Comparison of ENCODE assay signal across 15 cellular contexts in genomic region chr5:41893074-41893851, GRCh38. TPM values are rescaled to one million over a fixed set of nuclear protein-coding genes. Genes with fewer than 3 reads are reported as not detected.
DNase-seq lines count a peak whose midpoint lies in the region; ATAC-seq, FAIRE-seq and TF ChIP-seq lines count a peak whose summit lies in the region.
"Had no signal": no experiment of that assay in that cellular context is flagged by ENCODE, and none has a peak within 500 bp of the region (broad histone marks: within the 10 kb centered on the region; RNA-seq: fewer than 3 reads in every experiment).

No MANE protein-coding gene starts in this region.

- peak; percentile 68 for FAIRE-seq in GM19239 (lab: Jason Lieb, UNC)

- H3K27ac ChIP-seq in ascending aorta (no peak overlapping the region), SJCRH30 (no peak overlapping the region), upper lobe of right lung (no peak overlapping the region)
- H3K27ac ChIP-seq: BLaER1 had no signal

- intact Hi-C loops in ascending aorta (cut with DNase I) (no loop called here), upper lobe of right lung (cut with DNase I) (no loop called here)

- CTCF ChIA-PET in GM10248 (lab: Yijun Ruan, JAX) (interaction anchor here (1.3 to 1.7 kb wide), 3 partner anchors 17 to 164 kb away, joined by 3 to 5 read pairs (median 4); no protein-coding TSS in a partner anchor), HEK293T (lab: Yijun Ruan, JAX) (no interaction called here)

- H3K9me3 ChIP-seq in ascending aorta, result no peaks in the 10 kb centered on the region
- no peaks in the 10 kb centered on the region for H3K9me3 ChIP-seq in SJCRH30 (replicated peaks)
- no peaks in the 10 kb centered on the region for H3K9me3 ChIP-seq in upper lobe of right lung
- H3K9me3 ChIP-seq: BLaER1 had no signal

- DNase-seq in GM10248 (ENCODE audit: extremely low spot score) (peak; percentile 15), GM19239 (ENCODE audit: insufficient read length, low spot score) (no peak), HEK293T (ENCODE audit: extremely low spot score) (no peak), ascending aorta (ENCODE audit: low spot score in 2 of 2) (no peak), SJCRH30 (no peak), upper lobe of right lung (no peak)
- DNase-seq: activated naive CD4-positive, alpha-beta T cell treated with anti-CD3 and anti-CD28 coated beads for 36 hours; cerebellar nuclear complex; hypothalamus; nucleus accumbens; Right ventricle myocardium superior; stimulated activated CD4-positive, alpha-beta T cell treated with anti-CD3 and anti-CD28 coated beads, Interleukin-15, amount 100 ng/mL, for 24 hours had no signal

- no peaks in the 10 kb centered on the region for H3K4me1 ChIP-seq in ascending aorta
- no peaks in the 10 kb centered on the region for H3K4me1 ChIP-seq in SJCRH30
- no peaks in the 10 kb centered on the region for H3K4me1 ChIP-seq in upper lobe of right lung
- H3K4me1 ChIP-seq: BLaER1 had no signal

- H3K27me3 ChIP-seq in ascending aorta, result no peaks in the 10 kb centered on the region
- no peaks in the 10 kb centered on the region for H3K27me3 ChIP-seq in SJCRH30
- no peaks in the 10 kb centered on the region for H3K27me3 ChIP-seq in upper lobe of right lung
- H3K27me3 ChIP-seq: BLaER1 had no signal

- H3K36me3 ChIP-seq in ascending aorta (no peaks in the 10 kb centered on the region), SJCRH30 (no peaks in the 10 kb centered on the region), upper lobe of right lung (no peaks in the 10 kb centered on the region)
- H3K36me3 ChIP-seq: BLaER1 had no signal

- no peak overlapping the region for H3K4me3 ChIP-seq in ascending aorta
- no peak overlapping the region for H3K4me3 ChIP-seq in SJCRH30
- no peak overlapping the region for H3K4me3 ChIP-seq in upper lobe of right lung
- H3K4me3 ChIP-seq: BLaER1 had no signal

- POLR2A ChIA-PET in GM10248 (lab: Yijun Ruan, JAX), result no interaction called here
- POLR2A ChIA-PET in HEK293T (lab: Yijun Ruan, JAX), result interaction anchor here (3.3 kb wide), 1 partner anchor 10 kb away, joined by 9 read pairs; the partner anchor contains the start of gene RIMOC1

- TF ChIP-seq CTCF in GM10248 (IDR thresholded peaks at IDR 0.05; ENCODE audit: control extremely low read depth, extremely low read depth, low read depth, missing control alignments), result no peak
- TF ChIP-seq CTCF in ascending aorta (IDR thresholded peaks at IDR 0.05), result no peak
- no peak for TF ChIP-seq CTCF in upper lobe of right lung (IDR thresholded peaks at IDR 0.05)

- ATAC-seq in HG02642 (IDR thresholded peaks at IDR 0.05; ENCODE audit: poor library complexity, unreplicated experiment), result peak; percentile 65
- peak; percentile 58 for ATAC-seq in HG03558 (IDR thresholded peaks at IDR 0.05; ENCODE audit: extremely low read depth, unreplicated experiment)
- no peak for ATAC-seq in upper lobe of right lung

TF ChIP-seq in HEK293T, 16 proteins besides CTCF, POLR2A, EP300 and RAD21:
- TF ChIP-seq FOXM1 (IDR thresholded peaks at IDR 0.05; ENCODE audit: borderline replicate concordance), result no peak
- no peak for TF ChIP-seq ZNF384 (IDR thresholded peaks at IDR 0.05)
- no peak for TF ChIP-seq ELF4 (IDR thresholded peaks at IDR 0.05)
- no peak for TF ChIP-seq TARDBP (IDR thresholded peaks at IDR 0.05)
- TF ChIP-seq NFRKB (IDR thresholded peaks at IDR 0.05), result no peak
- no peak for TF ChIP-seq HDGF (IDR thresholded peaks at IDR 0.05; ENCODE audit: borderline replicate concordance)
- TF ChIP-seq FOXK2 (IDR thresholded peaks at IDR 0.05), result no peak
- TF ChIP-seq SUZ12 (IDR thresholded peaks at IDR 0.05), result no peak
- TF ChIP-seq L3MBTL2 (conservative IDR thresholded peaks at IDR 0.05), result no peak
- no peak for TF ChIP-seq FOXA1 (IDR thresholded peaks at IDR 0.05)
- TF ChIP-seq CTBP1 (IDR thresholded peaks at IDR 0.05; ENCODE audit: borderline replicate concordance), result no peak
- TF ChIP-seq ARNT (IDR thresholded peaks at IDR 0.05), result no peak
- TF ChIP-seq BHLHE40 (IDR thresholded peaks at IDR 0.05; ENCODE audit: borderline replicate concordance), result no peak
- TF ChIP-seq PKNOX1 (IDR thresholded peaks at IDR 0.05), result no peak
- TF ChIP-seq SP1 (IDR thresholded peaks at IDR 0.05), result no peak
- no peak for TF ChIP-seq LEF1 (IDR thresholded peaks at IDR 0.05; ENCODE audit: borderline replicate concordance)

RNA-seq across cellular contexts. Expression of gene RIMOC1, which starts 10.9 kb away (rescaled TPM):
- total RNA-seq in ascending aorta (11.1 TPM), upper lobe of right lung (28.2 TPM)
- 41.8 and 44.7 TPM in 2 replicates for total RNA-seq in SJCRH30 (2014; rRNA removed; shearing (Covaris generic))

RNA-seq across cellular contexts. Expression of gene OXCT1, which starts 23.0 kb away (rescaled TPM):
- total RNA-seq in ascending aorta (3.1 TPM), upper lobe of right lung (16.2 TPM)
- total RNA-seq in SJCRH30 (2014; rRNA removed; shearing (Covaris generic)), result 55.3 and 65.9 TPM in 2 replicates

RNA-seq across cellular contexts. Expression of gene FBXO4, which starts 31.8 kb away (rescaled TPM):
- total RNA-seq in ascending aorta (0.64 TPM), upper lobe of right lung (11.1 TPM)
- 5.6 TPM in 2 replicates for total RNA-seq in SJCRH30 (2014; rRNA removed; shearing (Covaris generic))
